In genomic region chr19:52600639-52601024, GRCh38 we compare ENCODE assay signal across 8 cellular contexts. TPM values are rescaled to one million over a fixed set of nuclear protein-coding genes. Genes with fewer than 3 reads are reported as not detected.
A peak's percentile ranks its signal among the peaks of the same experiment; 100 is the strongest.
DNase-seq lines count a peak whose midpoint lies in the region; FAIRE-seq and TF ChIP-seq lines count a peak whose summit lies in the region.

No MANE protein-coding gene starts in this region.

- DNase-seq in NCI-H345 (lab: John Stamatoyannopoulos, UW) (peak; percentile 27), NCI-H345 treated with DMSO at 0.1 percent for 48 hours (lab: John Stamatoyannopoulos, UW; ENCODE audit: unreplicated experiment) (no peak), adipocyte (ENCODE audit: low read depth) (no peak), kidney (peak; percentile 74), NCI-H526 treated with DMSO at 0.1 percent for 48 hours (lab: John Stamatoyannopoulos, UW) (no peak), NCI-H526 (lab: John Stamatoyannopoulos, UW) (no peak)
- no peak for DNase-seq in Jurkat, Clone E6-1 (ENCODE audit: low read depth, low spot score)

- H3K9ac ChIP-seq in adipocyte (ENCODE audit: low read length) (peak overlapping the region; percentile 71), kidney (ENCODE audit: low read length in 2 of 2) (peak overlapping the region; percentile 24 to 51), stomach smooth muscle (ENCODE audit: low read length in 2 of 2) (peak overlapping the region; percentile 55 to 57)

- H3K27ac ChIP-seq in kidney (ENCODE audit: low read depth in 2 of 2, low read length in 2 of 2) (peak overlapping the region; percentile 57 to 69), stomach smooth muscle (ENCODE audit: low read length) (no peak overlapping the region)

- H3K36me3 ChIP-seq in adipocyte (ENCODE audit: control insufficient read depth, insufficient read depth, low read length, severe bottlenecking) (peaks cover 11% of the 10 kb centered on the region), kidney (ENCODE audit: control insufficient read depth in 1 of 2, insufficient read depth in 2 of 2, low read length in 2 of 2) (peaks cover 9 to 18% of the 10 kb centered on the region in 2 donors), stomach smooth muscle (ENCODE audit: control insufficient read depth in 2 of 2, insufficient read depth in 2 of 2, low read length in 2 of 2) (peaks cover 0 to 11% of the 10 kb centered on the region in 2 donors)

- peaks cover 16% of the 10 kb centered on the region for H3K9me3 ChIP-seq in adipocyte (ENCODE audit: control insufficient read depth, low read length)
- no peaks in the 10 kb centered on the region for H3K9me3 ChIP-seq in kidney (ENCODE audit: control insufficient read depth in 1 of 2, low read length in 2 of 2)
- H3K9me3 ChIP-seq in stomach smooth muscle (ENCODE audit: control insufficient read depth in 2 of 2, low read length in 2 of 2): no peaks in the 10 kb centered on the region

- H3K4me1 ChIP-seq in adipocyte (ENCODE audit: control insufficient read depth, insufficient read depth, low read length) (peaks cover 10% of the 10 kb centered on the region), kidney (ENCODE audit: control insufficient read depth in 1 of 2, insufficient read depth in 1 of 2, low read depth in 1 of 2, low read length in 2 of 2) (no peaks in the 10 kb centered on the region), stomach smooth muscle (ENCODE audit: control insufficient read depth, insufficient read depth, low read length) (peaks cover 8% of the 10 kb centered on the region)

- intact Hi-C loops in kidney (cut with DNase I): no loop called here

- peak overlapping the region; percentile 68 for H3K4me3 ChIP-seq in Jurkat, Clone E6-1 (ENCODE audit: low read length)
- H3K4me3 ChIP-seq in adipocyte (ENCODE audit: low read length): peak overlapping the region; percentile 85
- H3K4me3 ChIP-seq in kidney (ENCODE audit: low read length in 2 of 2): peak overlapping the region; percentile 68 to 90
- peak overlapping the region; percentile 81 to 87 for H3K4me3 ChIP-seq in stomach smooth muscle (ENCODE audit: low read length in 2 of 2)

- TF ChIP-seq CTCF in kidney (IDR thresholded peaks at IDR 0.05; ENCODE audit: borderline replicate concordance, extremely low read depth, insufficient read depth): no peak

- H3K27me3 ChIP-seq in adipocyte (replicated peaks; ENCODE audit: control insufficient read depth, insufficient read depth, low read length) (no peaks in the 10 kb centered on the region), stomach smooth muscle (ENCODE audit: control insufficient read depth in 1 of 2, insufficient read depth in 2 of 2, low read length in 2 of 2) (no peaks in the 10 kb centered on the region)

- no peak for FAIRE-seq in kidney (lab: Jason Lieb, UNC)

RNA-seq across cellular contexts. Expression of gene ZNF701, which starts 30.5 kb away (rescaled TPM):
- not detected for polyA plus RNA-seq in Jurkat, Clone E6-1 (2012; ENCODE audit: insufficient read depth, insufficient read length)
- 25.1 TPM for total RNA-seq in kidney
- polyA plus RNA-seq in kidney (ENCODE audit: insufficient read depth, low read depth, low replicate concordance): 5.8 TPM

RNA-seq across cellular contexts. Expression of gene ZNF83, which starts 37.5 kb away (rescaled TPM):
- 29.9 TPM for polyA plus RNA-seq in Jurkat, Clone E6-1 (2012; ENCODE audit: insufficient read depth, insufficient read length)
- 90.4 TPM for total RNA-seq in kidney
- 51.8 TPM for polyA plus RNA-seq in kidney (ENCODE audit: insufficient read depth, low read depth, low replicate concordance)

Comparison
In these comparisons a context has a peak if more than half of its experiments do, and no peak if none do; other contexts are left out.
1. DNase-seq: peak in NCI-H345 (single experiment) and kidney (single experiment); none in NCI-H345 treated with DMSO at 0.1 percent for 48 hours (single experiment), Jurkat, Clone E6-1 (single experiment), adipocyte (single experiment), NCI-H526 treated with DMSO at 0.1 percent for 48 hours (single experiment) and NCI-H526 (0 of 2).
2. Peak in every context shown above with its lines, with median percentiles within 50 percentile points of each other: H3K4me3 ChIP-seq and H3K9ac ChIP-seq.